2 cellular contexts compared by ENCODE assay signal in genomic region chr12:56990648-56991318, GRCh38.
A peak's percentile ranks its signal among the peaks of the same experiment; 100 is the strongest.
TF ChIP-seq lines count a peak whose summit lies in the region.

No MANE protein-coding gene starts in this region.

TF ChIP-seq in liver, 16 proteins besides CTCF, POLR2A, EP300 and RAD21:
- TF ChIP-seq YY1 (IDR thresholded peaks at IDR 0.05) = no peak
- peak; percentile 51 for TF ChIP-seq MAX (IDR thresholded peaks at IDR 0.05)
- no peak for TF ChIP-seq GABPA (IDR thresholded peaks at IDR 0.05 in 1 of 2, conservative IDR thresholded peaks at IDR 0.05 in 1 of 2)
- TF ChIP-seq ATF3 (IDR thresholded peaks at IDR 0.05) = no peak
- peak; percentile 65 to 86 for TF ChIP-seq HNF4A (conservative IDR thresholded peaks at IDR 0.05)
- no peak for TF ChIP-seq TAF1 (conservative IDR thresholded peaks at IDR 0.05)
- no peak for TF ChIP-seq HNF4G (IDR thresholded peaks at IDR 0.05)
- no peak for TF ChIP-seq REST (IDR thresholded peaks at IDR 0.05)
- TF ChIP-seq ZBTB33 (IDR thresholded peaks at IDR 0.05) = peak; percentile 15
- TF ChIP-seq EGR1 (IDR thresholded peaks at IDR 0.05; ENCODE audit: low read depth in 2 of 2) = no peak
- TF ChIP-seq RXRA (IDR thresholded peaks at IDR 0.05) = peak; percentile 70 to 91
- TF ChIP-seq FOXA1 (IDR thresholded peaks at IDR 0.05) = no peak
- TF ChIP-seq FOXA2 (IDR thresholded peaks at IDR 0.05) = no peak
- no peak for TF ChIP-seq JUND (IDR thresholded peaks at IDR 0.05)
- TF ChIP-seq NR2F2 (IDR thresholded peaks at IDR 0.05) = no peak
- TF ChIP-seq SP1 (IDR thresholded peaks at IDR 0.05) = no peak

TF ChIP-seq in HepG2, 621 proteins besides CTCF, POLR2A, EP300 and RAD21:
- no peak for TF ChIP-seq ZFP41 (CRISPR knock-in tag; IDR thresholded peaks at IDR 0.05; ENCODE audit: borderline replicate concordance)
- no peak for TF ChIP-seq ZNF570 (CRISPR knock-in tag; IDR thresholded peaks at IDR 0.05; ENCODE audit: borderline replicate concordance)
- no peak for TF ChIP-seq PRDM4 (CRISPR knock-in tag; IDR thresholded peaks at IDR 0.05; ENCODE audit: borderline replicate concordance)
- TF ChIP-seq ZNF282 (IDR thresholded peaks at IDR 0.05; ENCODE audit: partially characterized antibody) = no peak
- no peak for TF ChIP-seq AHR (CRISPR knock-in tag; IDR thresholded peaks at IDR 0.05)
